Comparison of ENCODE assay signal across 1 cellular context in the genomic region with DNA sequence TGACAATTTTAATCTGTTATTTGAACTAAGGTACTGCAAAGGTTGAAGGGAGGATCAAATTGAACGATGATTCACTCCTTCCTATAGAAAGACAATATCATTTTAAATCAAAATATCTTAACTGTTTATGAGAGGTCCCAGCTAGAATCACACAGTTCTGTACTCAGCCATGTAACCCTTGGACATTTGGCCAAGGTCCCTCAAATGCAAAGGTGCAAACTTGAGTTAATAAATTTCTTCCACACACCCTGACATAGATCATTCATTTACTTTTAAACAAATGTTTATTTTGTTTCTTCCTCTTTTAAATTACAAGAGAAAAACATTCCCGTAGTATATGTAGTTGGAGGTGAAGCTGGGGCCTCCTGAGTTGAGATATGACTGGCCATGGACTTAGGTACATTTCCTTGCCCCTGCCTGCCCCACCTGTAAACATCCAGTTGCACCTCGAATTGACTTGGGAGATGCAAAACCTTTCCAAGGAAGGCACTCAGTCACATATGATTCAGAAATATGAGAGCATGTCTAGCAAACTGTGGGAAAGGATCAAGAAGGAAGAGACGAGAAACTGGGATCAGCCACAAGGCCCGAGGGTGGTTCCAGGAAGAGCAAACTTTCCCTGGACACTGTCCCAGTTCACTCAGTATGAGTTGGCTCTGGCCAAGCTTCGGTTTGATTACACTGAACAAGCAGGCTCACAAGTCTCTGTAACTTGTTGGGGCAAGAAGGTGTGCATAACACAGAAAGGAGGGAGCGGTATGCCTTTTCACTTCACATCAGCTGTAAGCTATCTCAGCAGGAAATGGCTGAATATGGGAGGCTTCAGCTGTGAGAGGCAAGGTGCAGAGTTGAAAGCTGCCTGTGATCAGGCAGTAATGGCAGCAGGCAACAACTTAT.
TF ChIP-seq lines count a peak whose summit lies in the region.

No MANE protein-coding gene starts in this region.

TF ChIP-seq in HepG2, 621 proteins besides CTCF, POLR2A, EP300 and RAD21 (continued from another document):
- TF ChIP-seq, protein P1, sequence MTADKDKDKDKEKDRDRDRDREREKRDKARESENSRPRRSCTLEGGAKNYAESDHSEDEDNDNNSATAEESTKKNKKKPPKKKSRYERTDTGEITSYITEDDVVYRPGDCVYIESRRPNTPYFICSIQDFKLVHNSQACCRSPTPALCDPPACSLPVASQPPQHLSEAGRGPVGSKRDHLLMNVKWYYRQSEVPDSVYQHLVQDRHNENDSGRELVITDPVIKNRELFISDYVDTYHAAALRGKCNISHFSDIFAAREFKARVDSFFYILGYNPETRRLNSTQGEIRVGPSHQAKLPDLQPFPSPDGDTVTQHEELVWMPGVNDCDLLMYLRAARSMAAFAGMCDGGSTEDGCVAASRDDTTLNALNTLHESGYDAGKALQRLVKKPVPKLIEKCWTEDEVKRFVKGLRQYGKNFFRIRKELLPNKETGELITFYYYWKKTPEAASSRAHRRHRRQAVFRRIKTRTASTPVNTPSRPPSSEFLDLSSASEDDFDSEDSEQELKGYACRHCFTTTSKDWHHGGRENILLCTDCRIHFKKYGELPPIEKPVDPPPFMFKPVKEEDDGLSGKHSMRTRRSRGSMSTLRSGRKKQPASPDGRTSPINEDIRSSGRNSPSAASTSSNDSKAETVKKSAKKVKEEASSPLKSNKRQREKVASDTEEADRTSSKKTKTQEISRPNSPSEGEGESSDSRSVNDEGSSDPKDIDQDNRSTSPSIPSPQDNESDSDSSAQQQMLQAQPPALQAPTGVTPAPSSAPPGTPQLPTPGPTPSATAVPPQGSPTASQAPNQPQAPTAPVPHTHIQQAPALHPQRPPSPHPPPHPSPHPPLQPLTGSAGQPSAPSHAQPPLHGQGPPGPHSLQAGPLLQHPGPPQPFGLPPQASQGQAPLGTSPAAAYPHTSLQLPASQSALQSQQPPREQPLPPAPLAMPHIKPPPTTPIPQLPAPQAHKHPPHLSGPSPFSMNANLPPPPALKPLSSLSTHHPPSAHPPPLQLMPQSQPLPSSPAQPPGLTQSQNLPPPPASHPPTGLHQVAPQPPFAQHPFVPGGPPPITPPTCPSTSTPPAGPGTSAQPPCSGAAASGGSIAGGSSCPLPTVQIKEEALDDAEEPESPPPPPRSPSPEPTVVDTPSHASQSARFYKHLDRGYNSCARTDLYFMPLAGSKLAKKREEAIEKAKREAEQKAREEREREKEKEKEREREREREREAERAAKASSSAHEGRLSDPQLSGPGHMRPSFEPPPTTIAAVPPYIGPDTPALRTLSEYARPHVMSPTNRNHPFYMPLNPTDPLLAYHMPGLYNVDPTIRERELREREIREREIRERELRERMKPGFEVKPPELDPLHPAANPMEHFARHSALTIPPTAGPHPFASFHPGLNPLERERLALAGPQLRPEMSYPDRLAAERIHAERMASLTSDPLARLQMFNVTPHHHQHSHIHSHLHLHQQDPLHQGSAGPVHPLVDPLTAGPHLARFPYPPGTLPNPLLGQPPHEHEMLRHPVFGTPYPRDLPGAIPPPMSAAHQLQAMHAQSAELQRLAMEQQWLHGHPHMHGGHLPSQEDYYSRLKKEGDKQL (CRISPR knock-in tag; IDR thresholded peaks at IDR 0.05; ENCODE audit: low read depth): no peak
- TF ChIP-seq MTA1 (CRISPR knock-in tag; IDR thresholded peaks at IDR 0.05; ENCODE audit: borderline replicate concordance) (no peak), TBX3 (IDR thresholded peaks at IDR 0.05; ENCODE audit: borderline replicate concordance) (no peak), ZNF652 (CRISPR knock-in tag; IDR thresholded peaks at IDR 0.05; ENCODE audit: borderline replicate concordance, low read depth) (no peak), MBD4 (IDR thresholded peaks at IDR 0.05; ENCODE audit: borderline replicate concordance, low read length) (no peak), ZNF432 (CRISPR knock-in tag; IDR thresholded peaks at IDR 0.05; ENCODE audit: borderline replicate concordance) (no peak), ZFX (CRISPR knock-in tag; IDR thresholded peaks at IDR 0.05; ENCODE audit: low read depth) (peak; percentile 35; the same call in 1 of the 2 replicates), MED13 (CRISPR knock-in tag; IDR thresholded peaks at IDR 0.05) (0 out of 2 replicates have a peak, but pooled peaks have one; percentile 35), TAF1 (CRISPR knock-in tag; IDR thresholded peaks at IDR 0.05) (no peak), ZNF619 (CRISPR knock-in tag; IDR thresholded peaks at IDR 0.05) (no peak), ZNF232 (CRISPR knock-in tag; IDR thresholded peaks at IDR 0.05; ENCODE audit: borderline replicate concordance) (0 out of 2 replicates have a peak, but pooled peaks have one; percentile 45), CHCHD3 (CRISPR knock-in tag; IDR thresholded peaks at IDR 0.05) (no peak), ZNF121 (CRISPR knock-in tag; IDR thresholded peaks at IDR 0.05) (0 out of 2 replicates have a peak, but pooled peaks have one; percentile 21), JDP2 (CRISPR knock-in tag; IDR thresholded peaks at IDR 0.05; ENCODE audit: borderline replicate concordance) (no peak), RFX3 (CRISPR knock-in tag; IDR thresholded peaks at IDR 0.05) (no peak), MZF1 (CRISPR knock-in tag; IDR thresholded peaks at IDR 0.05; ENCODE audit: borderline replicate concordance) (no peak), TCF7 (IDR thresholded peaks at IDR 0.05; ENCODE audit: low read depth) (no peak), RBAK (CRISPR knock-in tag; IDR thresholded peaks at IDR 0.05) (no peak), ZNF737 (CRISPR knock-in tag; IDR thresholded peaks at IDR 0.05; ENCODE audit: borderline replicate concordance) (0 out of 2 replicates have a peak, but pooled peaks have one; percentile 51), ZFP36L2 (CRISPR knock-in tag; IDR thresholded peaks at IDR 0.05) (no peak), ZNF570 (CRISPR knock-in tag; IDR thresholded peaks at IDR 0.05; ENCODE audit: borderline replicate concordance) (no peak), ZNF230 (CRISPR knock-in tag; IDR thresholded peaks at IDR 0.05) (no peak), MBNL3 (CRISPR knock-in tag; conservative IDR thresholded peaks at IDR 0.05) (no peak), GATAD2A (CRISPR knock-in tag; IDR thresholded peaks at IDR 0.05) (peak; percentile 10; the same call in 1 of the 2 replicates), TOE1 (CRISPR knock-in tag; IDR thresholded peaks at IDR 0.05) (no peak), KLF6 (CRISPR knock-in tag; IDR thresholded peaks at IDR 0.05) (no peak), CENPT (CRISPR knock-in tag; IDR thresholded peaks at IDR 0.05; ENCODE audit: low read depth) (no peak), MEIS2 (CRISPR knock-in tag; IDR thresholded peaks at IDR 0.05) (peak; percentile 33; the same call in 1 of the 2 replicates), SMC3 (IDR thresholded peaks at IDR 0.05; ENCODE audit: low read length) (no peak), NFIC (IDR thresholded peaks at IDR 0.05; ENCODE audit: low read length) (peak; percentile 58; the same call in 1 of the 2 replicates), ZNF460 (CRISPR knock-in tag; IDR thresholded peaks at IDR 0.05; ENCODE audit: borderline replicate concordance) (no peak), HMGA1 (CRISPR knock-in tag; conservative IDR thresholded peaks at IDR 0.05) (no peak)
- TF ChIP-seq, protein P2, sequence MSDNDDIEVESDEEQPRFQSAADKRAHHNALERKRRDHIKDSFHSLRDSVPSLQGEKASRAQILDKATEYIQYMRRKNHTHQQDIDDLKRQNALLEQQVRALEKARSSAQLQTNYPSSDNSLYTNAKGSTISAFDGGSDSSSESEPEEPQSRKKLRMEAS (IDR thresholded peaks at IDR 0.05): peak; percentile 50; the same call in 1 of the 2 replicates
- TF ChIP-seq, protein P3, sequence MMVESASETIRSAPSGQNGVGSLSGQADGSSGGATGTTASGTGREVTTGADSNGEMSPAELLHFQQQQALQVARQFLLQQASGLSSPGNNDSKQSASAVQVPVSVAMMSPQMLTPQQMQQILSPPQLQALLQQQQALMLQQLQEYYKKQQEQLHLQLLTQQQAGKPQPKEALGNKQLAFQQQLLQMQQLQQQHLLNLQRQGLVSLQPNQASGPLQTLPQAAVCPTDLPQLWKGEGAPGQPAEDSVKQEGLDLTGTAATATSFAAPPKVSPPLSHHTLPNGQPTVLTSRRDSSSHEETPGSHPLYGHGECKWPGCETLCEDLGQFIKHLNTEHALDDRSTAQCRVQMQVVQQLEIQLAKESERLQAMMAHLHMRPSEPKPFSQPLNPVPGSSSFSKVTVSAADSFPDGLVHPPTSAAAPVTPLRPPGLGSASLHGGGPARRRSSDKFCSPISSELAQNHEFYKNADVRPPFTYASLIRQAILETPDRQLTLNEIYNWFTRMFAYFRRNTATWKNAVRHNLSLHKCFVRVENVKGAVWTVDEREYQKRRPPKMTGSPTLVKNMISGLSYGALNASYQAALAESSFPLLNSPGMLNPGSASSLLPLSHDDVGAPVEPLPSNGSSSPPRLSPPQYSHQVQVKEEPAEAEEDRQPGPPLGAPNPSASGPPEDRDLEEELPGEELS (CRISPR knock-in tag; IDR thresholded peaks at IDR 0.05): peak; percentile 54
- TF ChIP-seq, protein P4, sequence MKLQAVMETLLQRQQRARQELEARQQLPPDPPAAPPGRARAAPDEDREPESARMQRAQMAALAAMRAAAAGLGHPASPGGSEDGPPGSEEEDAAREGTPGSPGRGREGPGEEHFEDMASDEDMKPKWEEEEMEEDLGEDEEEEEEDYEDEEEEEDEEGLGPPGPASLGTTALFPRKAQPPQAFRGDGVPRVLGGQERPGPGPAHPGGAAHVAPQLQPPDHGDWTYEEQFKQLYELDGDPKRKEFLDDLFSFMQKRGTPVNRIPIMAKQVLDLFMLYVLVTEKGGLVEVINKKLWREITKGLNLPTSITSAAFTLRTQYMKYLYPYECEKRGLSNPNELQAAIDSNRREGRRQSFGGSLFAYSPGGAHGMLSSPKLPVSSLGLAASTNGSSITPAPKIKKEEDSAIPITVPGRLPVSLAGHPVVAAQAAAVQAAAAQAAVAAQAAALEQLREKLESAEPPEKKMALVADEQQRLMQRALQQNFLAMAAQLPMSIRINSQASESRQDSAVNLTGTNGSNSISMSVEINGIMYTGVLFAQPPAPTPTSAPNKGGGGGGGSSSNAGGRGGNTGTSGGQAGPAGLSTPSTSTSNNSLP (IDR thresholded peaks at IDR 0.05; ENCODE audit: low read depth, low read length): no peak
- TF ChIP-seq, protein P5, sequence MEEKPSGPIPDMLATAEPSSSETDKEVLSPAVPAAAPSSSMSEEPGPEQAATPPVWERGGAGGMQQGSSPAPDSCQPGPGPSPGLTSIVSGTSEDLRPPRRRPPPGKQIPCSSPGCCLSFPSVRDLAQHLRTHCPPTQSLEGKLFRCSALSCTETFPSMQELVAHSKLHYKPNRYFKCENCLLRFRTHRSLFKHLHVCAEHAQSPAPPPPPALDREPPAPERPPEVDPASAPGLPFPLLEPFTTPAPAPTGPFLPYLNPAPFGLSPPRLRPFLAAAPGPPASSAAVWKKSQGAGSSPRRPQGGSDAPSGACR (CRISPR knock-in tag; IDR thresholded peaks at IDR 0.05): 0 out of 2 replicates have a peak, but pooled peaks have one; percentile 21
